8 cellular contexts compared by ENCODE assay signal in the genomic region with DNA sequence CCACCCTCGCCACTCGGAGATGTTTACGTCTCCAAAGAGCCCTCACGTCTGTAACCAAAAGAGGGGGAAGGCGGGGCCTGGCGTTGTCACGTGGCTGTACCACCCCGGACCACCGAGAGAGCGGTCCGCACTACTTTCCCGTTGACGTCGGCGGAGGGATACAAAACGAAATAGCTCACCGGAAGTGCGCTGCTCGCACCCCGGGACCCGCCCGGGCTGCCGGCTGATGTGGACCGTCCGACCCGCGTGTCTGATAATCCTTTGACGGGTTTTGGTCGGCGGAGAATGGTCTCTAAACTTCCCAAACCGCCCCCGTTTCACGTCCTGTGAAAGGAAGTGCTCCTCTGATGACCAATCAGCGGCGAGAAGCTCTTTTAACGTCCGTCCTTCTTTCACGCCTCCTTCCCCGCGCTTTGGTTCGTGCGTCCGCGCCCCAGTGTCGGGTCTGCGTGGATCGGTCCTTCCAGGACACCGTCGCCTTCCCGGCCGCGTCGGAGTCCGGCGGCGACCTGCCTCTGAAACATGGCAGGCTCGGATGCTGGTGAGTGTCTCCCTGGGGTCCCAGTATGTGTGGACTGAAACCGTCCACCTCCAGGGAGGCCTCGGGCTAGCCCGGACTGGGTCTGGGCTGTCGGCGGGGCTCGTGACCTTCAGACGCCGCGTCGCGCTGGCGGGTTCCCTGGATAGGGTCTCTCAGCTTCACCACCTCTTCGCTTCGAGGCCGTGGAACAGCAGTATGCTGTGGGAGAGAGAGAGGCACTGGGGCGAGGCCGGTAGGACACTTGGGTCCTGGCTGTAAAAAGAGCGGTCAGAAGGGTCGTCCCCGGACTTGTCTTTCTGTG. TPM values are rescaled to one million over a fixed set of nuclear protein-coding genes. Genes with fewer than 3 reads are reported as not detected.
DNase-seq lines count a peak whose midpoint lies in the region; ATAC-seq and TF ChIP-seq lines count a peak whose summit lies in the region.

A gene with protein sequence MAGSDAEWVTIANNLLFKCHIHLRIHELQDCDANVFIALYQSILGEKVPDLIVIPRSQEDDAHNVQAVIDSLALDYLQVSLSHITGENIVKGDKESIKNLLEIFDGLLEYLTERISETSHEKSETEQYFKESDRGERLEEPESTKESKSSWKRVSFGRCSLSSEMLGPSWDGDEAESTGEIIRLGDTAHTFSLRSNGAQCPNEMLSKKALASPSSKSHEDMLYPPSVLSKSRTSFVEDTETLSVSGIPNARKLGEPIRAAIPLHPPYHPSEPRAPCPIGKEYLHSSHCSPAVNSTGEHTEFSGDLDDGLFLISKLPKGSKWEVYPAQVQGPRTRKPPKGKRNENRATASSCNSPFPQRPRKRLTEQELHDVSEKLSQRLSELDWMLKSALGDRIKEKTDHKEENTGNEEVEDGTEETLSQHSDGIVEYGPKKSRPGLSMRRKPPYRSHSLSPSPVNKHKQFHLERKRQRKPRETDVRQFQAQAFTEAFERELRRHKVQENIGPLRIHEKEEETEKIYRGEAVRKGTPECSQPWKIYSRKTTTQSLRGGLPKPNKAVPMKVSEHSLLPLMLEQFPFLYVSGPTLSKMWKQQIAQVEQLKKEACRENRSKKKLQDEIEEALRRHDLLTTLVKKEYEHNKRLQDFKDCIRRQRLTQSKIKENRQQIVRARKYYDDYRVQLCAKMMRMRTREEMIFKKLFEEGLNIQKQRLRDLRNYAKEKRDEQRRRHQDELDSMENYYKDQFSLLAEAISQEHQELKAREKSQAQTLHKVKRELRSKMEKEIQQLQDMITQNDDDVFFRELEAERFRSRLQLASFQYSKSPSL (plus strand): TSS at position 402 of the 842 bp plus-strand sequence. CDS start 121 bp downstream, at position 523.

- H3K4me2 ChIP-seq in PC-3 (ENCODE audit: low read length), result peak within 1 kb of the TSS; percentile 91

- H3K27me3 ChIP-seq in PC-3 (ENCODE audit: low read length), result no peaks in the 10 kb centered on the region

- peaks cover 18% of the 10 kb centered on the region for H3F3A ChIP-seq in PC-3 (ENCODE audit: low read length, unreplicated experiment)

- intact Hi-C loops in PC-3 (cut with micrococcal nuclease), result loop anchor here (1.0 to 5.0 kb wide), 3 partner anchors 9 to 231 kb away; a partner anchor contains a TSS

- DNase-seq in DMS114 treated with DMSO at 0.1 percent for 48 hours (lab: John Stamatoyannopoulos, UW; ENCODE audit: unreplicated experiment) (peak; percentile 97), PC-3 (peak; percentile 96), activated T-cell treated with anti-CD3 and anti-CD28 coated beads for 48 hours (ENCODE audit: low read depth) (peak; percentile 92), epithelial cell of proximal tubule (ENCODE audit: low read depth) (no peak), myocyte (ENCODE audit: low read depth) (peak; percentile 98)
- DNase-seq in Jurkat, Clone E6-1 (ENCODE audit: low read depth, low spot score), result peak; percentile 98
- DNase-seq in stimulated activated CD8-positive, alpha-beta memory T cell treated with anti-CD3 and anti-CD28 coated beads, Interleukin-7, amount 100 ng/mL, for 48 hours (ENCODE audit: extremely low read depth in 1 of 2, low read depth in 1 of 2), result peak; percentile 90 to 94

- peak within 1 kb of the TSS; percentile 90 for H3K27ac ChIP-seq in PC-3 (ENCODE audit: low read length)

- no TSS peak for BruUV-seq in PC-3 (replicated peaks; lab: Mats Ljungman, UMichigan)

- ATAC-seq in GM21529 (IDR thresholded peaks at IDR 0.05; ENCODE audit: unreplicated experiment), result peak; percentile 53
- peak; percentile 66 for ATAC-seq in PC-3

- POLR2A ChIA-PET in PC-3 (lab: Charles Lee; ENCODE audit: unreplicated experiment), result interaction anchor here (0.6 to 2.4 kb wide), 8 partner anchors 10 to 550 kb away, joined by 3 to 50 read pairs (median 4); a partner anchor contains a TSS

- peak within 1 kb of the TSS; percentile 90 for H2AFZ ChIP-seq in PC-3 (ENCODE audit: low read length)

- H3K79me2 ChIP-seq in PC-3 (ENCODE audit: low read length), result peaks cover 83% of the 10 kb centered on the region

- CTCF ChIA-PET in PC-3 (lab: Charles Lee), result interaction anchor here (0.5 to 0.6 kb wide), 2 partner anchors 10 to 226 kb away, joined by 3 to 6 read pairs; a partner anchor contains a TSS

- H3K9ac ChIP-seq in PC-3 (ENCODE audit: low read length), result peak within 1 kb of the TSS; percentile 97

- no peaks in the 10 kb centered on the region for H3K9me2 ChIP-seq in PC-3 (replicated peaks; ENCODE audit: low read length)

- no peaks in the 10 kb centered on the region for H3K9me3 ChIP-seq in PC-3 (ENCODE audit: low read length)

- H3K36me3 ChIP-seq in PC-3 (ENCODE audit: low read depth, low read length), result peaks cover 51% of the 10 kb centered on the region

- peaks cover 56% of the 10 kb centered on the region for H4K20me1 ChIP-seq in PC-3 (ENCODE audit: low read length)

- H3K4me3 ChIP-seq in Jurkat, Clone E6-1 (ENCODE audit: low read length), result peak within 1 kb of the TSS; percentile 80
- H3K4me3 ChIP-seq in PC-3 (ENCODE audit: low read length) (peak within 1 kb of the TSS; percentile 86), epithelial cell of proximal tubule (ENCODE audit: low read depth, low read length) (peak within 1 kb of the TSS; percentile 90)

- TF ChIP-seq CTCF in PC-3 (conservative IDR thresholded peaks at IDR 0.05; ENCODE audit: low read depth, low read length) (no peak), epithelial cell of proximal tubule (conservative IDR thresholded peaks at IDR 0.05; ENCODE audit: low read depth, low read length) (no peak)

- H3K4me1 ChIP-seq in PC-3 (ENCODE audit: insufficient read depth, low read length), result peaks cover 35% of the 10 kb centered on the region

RNA-seq across cellular contexts. Expression of the gene that starts here (rescaled TPM):
- polyA plus RNA-seq in Jurkat, Clone E6-1 (2012; ENCODE audit: insufficient read depth, insufficient read length), result 53.7 TPM
- 32.4 and 59.1 TPM in 2 replicates for total RNA-seq in PC-3 (2014; rRNA removed)
- total RNA-seq in epithelial cell of proximal tubule, result 11.6 and 21.4 TPM in 2 replicates
- 23.3 and 24.4 TPM in 2 replicates for total RNA-seq in myocyte
- 19.6 TPM for polyA plus RNA-seq in myocyte (2012)
